In genomic region chr1:166261511-166261910, GRCh38 we compare ENCODE assay signal across 29 cellular contexts.
"Had no signal": no experiment of that assay in that cellular context is flagged by ENCODE, and none has a peak within 500 bp of the region (broad histone marks: within the 10 kb centered on the region; RNA-seq: fewer than 3 reads in every experiment).

No MANE protein-coding gene starts in this region.

- H3K27me3 ChIP-seq: adrenal gland, ascending aorta, body of pancreas, brain microvascular endothelial cell, breast epithelium, cardiac muscle cell had no signal

- H3K27ac ChIP-seq: adrenal gland, ascending aorta, body of pancreas, brain microvascular endothelial cell, breast epithelium, cardiac muscle cell had no signal

- H3K9me3 ChIP-seq: body of pancreas had no signal

- DNase-seq: activated effector memory CD4-positive, alpha-beta T cell treated with anti-CD3 and anti-CD28 coated beads, Interleukin-2, amount 50 U/mL, for 16 hours; activated effector memory CD4-positive, alpha-beta T cell treated with Interleukin-2 at 50 U/mL for 16 hours; activated gamma-delta T cell; activated gamma-delta T cell treated with Interleukin-2 at 50 U/mL for 16 hours; activated naive CD4-positive, alpha-beta T cell; activated naive CD4-positive, alpha-beta T cell treated with anti-CD3 and anti-CD28 coated beads for 36 hours; activated naive CD4-positive, alpha-beta T cell treated with anti-CD3 and anti-CD28 coated beads, Interleukin-2, amount 10 ng/mL, durations not matched to agents 7 days and 5 days; activated naive CD4-positive, alpha-beta T cell treated with anti-CD3 and anti-CD28 coated beads, Interleukin-2, amount 50 U/mL, for 16 hours; activated naive CD4-positive, alpha-beta T cell treated with Interleukin-2 at 50 U/mL for 16 hours; activated naive CD8-positive, alpha-beta T cell treated with anti-CD3 and anti-CD28 coated beads for 36 hours; activated naive CD8-positive, alpha-beta T cell treated with anti-CD3 and anti-CD28 coated beads, Interleukin-2, amount 10 ng/mL, durations not matched to agents 7 days and 5 days; activated naive CD8-positive, alpha-beta T cell treated with anti-CD3 and anti-CD28 coated beads, Interleukin-2, amount 50 U/mL, for 24 hours; activated T-cell treated with anti-CD3 and anti-CD28 coated beads, Interleukin-2, amount 50 U/mL, for 1 hour; activated T-cell treated with anti-CD3 and anti-CD28 coated beads, Interleukin-2, amount 50 U/mL, for 24 hours; activated T-cell treated with anti-CD3 and anti-CD28 coated beads, Interleukin-2, amount 50 U/mL, for 4 hours; activated T-cell treated with anti-CD3 and anti-CD28 coated beads, Interleukin-2, amount 50 U/mL, for 48 hours; activated T-cell treated with anti-CD3 and anti-CD28 coated beads, Interleukin-2, amount 50 U/mL, for 72 hours; adrenal gland; amniotic stem cell; aorta; body of pancreas; brain microvascular endothelial cell; central memory CD4-positive, alpha-beta T cell; cerebellar nuclear complex had no signal

- H3K4me3 ChIP-seq: adrenal gland, ascending aorta, body of pancreas, breast epithelium, cardiac muscle cell had no signal

- H3K4me1 ChIP-seq: adrenal gland, ascending aorta, body of pancreas, breast epithelium had no signal

- H3K36me3 ChIP-seq: adrenal gland, ascending aorta, brain microvascular endothelial cell, breast epithelium, cardiac muscle cell had no signal

- ATAC-seq: activated naive CD4-positive, alpha-beta T cell treated with anti-CD3 and anti-CD28 coated beads, Interleukin-2, amount 50 U/mL, for 72 hours; activated naive CD8-positive, alpha-beta T cell treated with anti-CD3 and anti-CD28 coated beads, Interleukin-2, amount 50 U/mL, for 24 hours; activated T-cell treated with anti-CD3 and anti-CD28 coated beads, Interleukin-2, amount 50 U/mL, for 4 hours; activated T-cell treated with anti-CD3 and anti-CD28 coated beads, Interleukin-2, amount 50 U/mL, for 72 hours; activated T-helper 17 cell treated with anti-CD3 and anti-CD28 coated beads, Interleukin-2, amount 50 U/mL, for 72 hours; body of pancreas had no signal
